Comparison of ENCODE assay signal across 18 cellular contexts in the genomic region with DNA sequence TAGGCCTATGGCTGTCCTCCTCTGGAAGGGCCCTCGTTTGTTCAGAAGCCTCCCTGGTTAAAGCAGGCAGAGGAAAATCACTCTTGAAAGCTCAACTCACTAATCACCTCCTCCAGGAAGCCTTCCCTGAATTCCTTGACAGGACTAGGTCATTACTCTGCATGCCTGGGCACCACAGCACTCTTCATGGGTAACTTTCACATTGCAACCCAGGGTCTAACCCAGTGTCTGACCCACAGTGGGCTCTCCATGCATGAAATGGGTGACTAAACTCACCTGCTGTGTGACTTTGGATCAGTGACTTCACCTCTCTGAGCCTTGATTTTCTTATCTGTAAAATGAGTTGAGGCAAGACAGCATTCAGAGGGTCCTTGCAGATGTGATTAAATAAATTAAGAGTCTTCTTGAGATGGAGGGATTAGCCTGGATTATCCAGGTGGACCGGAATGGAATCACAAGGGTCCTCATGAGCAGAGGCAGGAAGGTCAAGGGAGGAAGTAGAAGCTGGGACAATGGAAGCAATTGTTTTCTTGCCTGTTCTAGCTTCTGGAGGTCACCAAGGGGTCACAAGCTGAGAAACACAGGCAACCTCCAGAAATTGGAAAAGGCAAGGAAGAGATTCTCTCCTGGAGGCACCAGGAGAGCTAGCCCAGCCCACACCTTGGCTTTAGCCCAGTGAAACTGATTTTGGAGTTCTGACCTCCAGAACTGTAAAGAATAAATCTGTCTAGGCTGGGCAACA. TPM values are rescaled to one million over a fixed set of nuclear protein-coding genes. Genes with fewer than 3 reads are reported as not detected.
A peak's percentile ranks its signal among the peaks of the same experiment; 100 is the strongest.
DNase-seq lines count a peak whose midpoint lies in the region; ATAC-seq and TF ChIP-seq lines count a peak whose summit lies in the region.
"Had no signal": no experiment of that assay in that cellular context is flagged by ENCODE, and none has a peak within 500 bp of the region (broad histone marks: within the 10 kb centered on the region; RNA-seq: fewer than 3 reads in every experiment).

No MANE protein-coding gene starts in this region.

- H3K36me3 Mint-ChIP-seq in effector memory CD8-positive, alpha-beta T cell (ENCODE audit: insufficient read depth) = peaks cover 24% of the 10 kb centered on the region
- no peaks in the 10 kb centered on the region for H3K36me3 Mint-ChIP-seq in progenitor cell of endocrine pancreas (ENCODE audit: insufficient read depth)

- H2AFZ ChIP-seq in Loucy (ENCODE audit: low read length) = no peak overlapping the region

- H3K27ac Mint-ChIP-seq in effector memory CD8-positive, alpha-beta T cell = peak overlapping the region; percentile 81 to 89
- peak overlapping the region; percentile 73 for H3K27ac Mint-ChIP-seq in progenitor cell of endocrine pancreas

- peaks cover 44% of the 10 kb centered on the region for H3K4me1 ChIP-seq in Loucy (ENCODE audit: insufficient read depth, low read length, poor library complexity, severe bottlenecking)

- ATAC-seq in effector memory CD8-positive, alpha-beta T cell (replicated peaks) = no peak
- no peak for ATAC-seq in esophagus mucosa
- no peak for ATAC-seq in GM21528 (IDR thresholded peaks at IDR 0.05; ENCODE audit: low FRiP score, unreplicated experiment)

- no peak overlapping the region for H3K4me3 Mint-ChIP-seq in effector memory CD8-positive, alpha-beta T cell
- no peak overlapping the region for H3K4me3 Mint-ChIP-seq in progenitor cell of endocrine pancreas (ENCODE audit: low read depth)

- H3K9ac ChIP-seq in Loucy (ENCODE audit: low read depth, low read length, poor library complexity, severe bottlenecking) = no peak overlapping the region
- H3K9ac ChIP-seq: KMS-11 had no signal

- peaks cover 20 to 21% of the 10 kb centered on the region in 2 donors for H3K4me1 Mint-ChIP-seq in effector memory CD8-positive, alpha-beta T cell (ENCODE audit: low read depth in 2 of 2)
- peaks cover 19% of the 10 kb centered on the region for H3K4me1 Mint-ChIP-seq in progenitor cell of endocrine pancreas (ENCODE audit: low read depth)

- H3K4me3 ChIP-seq in Loucy (ENCODE audit: low read length, poor library complexity, severe bottlenecking) = no peak overlapping the region
- H3K4me3 ChIP-seq: Peyer's patch had no signal

- no peaks in the 10 kb centered on the region for H3K9me2 ChIP-seq in Loucy (replicated peaks; ENCODE audit: low read depth, low read length)

- H3K9me3 ChIP-seq in Loucy (ENCODE audit: insufficient read depth, low read depth, low read length) = no peaks in the 10 kb centered on the region
- H3K9me3 ChIP-seq: Peyer's patch had no signal

- DNase-seq in COLO829 (ENCODE audit: low spot score) (peak; percentile 66), progenitor cell of endocrine pancreas (ENCODE audit: low spot score, unreplicated experiment) (no peak)
- no peak for DNase-seq in effector memory CD8-positive, alpha-beta T cell
- DNase-seq in stimulated activated CD4-positive, alpha-beta T cell treated with anti-CD3 and anti-CD28 coated beads, Interleukin-2, amount 100 ng/mL, for 48 hours = no peak
- DNase-seq: DMS153, HCEC 1CT, MM.1S, NCI-H1105, NCI-H187, NCI-H2171, NCI-H446 treated with DMSO at 0.1 percent for 48 hours, NCI-H748 treated with DMSO at 0.1 percent for 48 hours, Peyer's patch, SHP77 treated with DMSO at 0.1 percent for 48 hours had no signal

- H4K20me1 ChIP-seq in Loucy (ENCODE audit: insufficient read depth, low read length, poor library complexity, severe bottlenecking) = peaks cover 2% of the 10 kb centered on the region

- H3K79me2 ChIP-seq in Loucy (ENCODE audit: insufficient read depth, low read length) = peaks cover 9% of the 10 kb centered on the region

- no peaks in the 10 kb centered on the region for H3K27me3 Mint-ChIP-seq in effector memory CD8-positive, alpha-beta T cell
- no peaks in the 10 kb centered on the region for H3K27me3 Mint-ChIP-seq in progenitor cell of endocrine pancreas

- peaks cover 8% of the 10 kb centered on the region for H3K27me3 ChIP-seq in Loucy (ENCODE audit: insufficient read depth, low read length, poor library complexity, severe bottlenecking)
- H3K27me3 ChIP-seq: Peyer's patch had no signal

- no peak for TF ChIP-seq CTCF in Loucy (conservative IDR thresholded peaks at IDR 0.05; ENCODE audit: low read length)
- TF ChIP-seq CTCF in progenitor cell of endocrine pancreas (IDR thresholded peaks at IDR 0.05; ENCODE audit: unreplicated experiment) = no peak

- peak overlapping the region; percentile 59 for H3K4me2 ChIP-seq in Loucy (ENCODE audit: low read depth, low read length, poor library complexity, severe bottlenecking)

- H3F3A ChIP-seq in Loucy (ENCODE audit: low read depth) = peaks cover 6% of the 10 kb centered on the region; the same call in 1 of the 2 replicates

- no peaks in the 10 kb centered on the region for H3K36me3 ChIP-seq in Loucy (ENCODE audit: insufficient read depth, low read length)
- H3K36me3 ChIP-seq: Peyer's patch had no signal

- H3K9me3 Mint-ChIP-seq in effector memory CD8-positive, alpha-beta T cell = no peaks in the 10 kb centered on the region
- H3K9me3 Mint-ChIP-seq in progenitor cell of endocrine pancreas (ENCODE audit: low read depth) = no peaks in the 10 kb centered on the region

RNA-seq across cellular contexts. Expression of a gene that starts 3.8 kb away (rescaled TPM):
- total RNA-seq in progenitor cell of endocrine pancreas (69.0 and 75.0 TPM in 2 replicates), esophagus mucosa (20.4 TPM)
